8 cellular contexts compared by ENCODE assay signal in the genomic region with DNA sequence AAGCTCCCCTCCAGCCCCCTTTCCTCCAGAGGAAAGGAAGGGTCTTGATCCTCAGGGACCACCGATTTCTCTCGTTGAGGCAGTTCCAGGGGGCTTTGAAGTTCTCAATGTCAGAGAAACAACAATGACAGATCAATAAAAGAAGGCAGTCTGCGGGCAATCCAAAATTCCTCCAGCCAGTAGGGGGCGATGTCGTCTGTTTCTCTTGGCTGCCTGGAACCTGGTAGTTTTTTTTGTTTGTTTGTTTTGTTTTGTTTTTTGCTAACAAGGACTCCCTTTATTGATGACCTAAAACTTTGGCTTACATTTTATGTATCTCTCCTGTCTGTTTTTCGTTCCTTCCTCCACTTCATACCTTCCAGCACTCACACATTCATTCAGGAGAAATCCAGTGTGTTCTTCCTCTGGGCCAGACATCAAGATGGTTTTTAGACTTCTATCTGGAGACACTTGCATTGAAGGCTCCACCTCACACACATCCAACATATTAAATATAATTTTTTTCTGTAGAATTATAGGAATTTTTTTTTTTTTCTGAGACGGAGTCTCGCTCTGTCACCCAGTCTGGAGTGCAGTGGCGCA.
DNase-seq lines count a peak whose midpoint lies in the region; ATAC-seq, FAIRE-seq and TF ChIP-seq lines count a peak whose summit lies in the region.

No MANE protein-coding gene starts in this region.

- no peak overlapping the region for H2BK12ac ChIP-seq in mesenchymal stem cell (ENCODE audit: low read length in 2 of 2)

- no peak overlapping the region for H3K4me3 ChIP-seq in heart left ventricle
- H3K4me3 ChIP-seq in K562: no peak overlapping the region
- H3K4me3 ChIP-seq in mesenchymal stem cell (ENCODE audit: insufficient read depth in 1 of 2, low read depth in 1 of 2, low read length in 2 of 2): no peak overlapping the region

- no peak overlapping the region for H2AK5ac ChIP-seq in mesenchymal stem cell (ENCODE audit: low read length, severe bottlenecking)

- H4K8ac ChIP-seq in mesenchymal stem cell (ENCODE audit: low read length): no peak overlapping the region

- no peak overlapping the region for H3K14ac ChIP-seq in mesenchymal stem cell (ENCODE audit: low read length in 2 of 2)

- H4K91ac ChIP-seq in mesenchymal stem cell (ENCODE audit: low read length): no peak overlapping the region

- TF ChIP-seq POLR2A in heart left ventricle (IDR thresholded peaks at IDR 0.05) (no peak), K562 (conservative IDR thresholded peaks at IDR 0.05) (no peak)

- TF ChIP-seq RAD21 in K562 (CRISPR knock-in tag; conservative IDR thresholded peaks at IDR 0.05 in 1 of 2, IDR thresholded peaks at IDR 0.05 in 1 of 2): peak; percentile 43 to 69

- TF ChIP-seq CTCF in heart left ventricle (IDR thresholded peaks at IDR 0.05) (peak; percentile 53 to 81 (median 72)), K562 (IDR thresholded peaks at IDR 0.05 in 2 of 3, conservative IDR thresholded peaks at IDR 0.05 in 1 of 3; ENCODE audit: insufficient read depth in 2 of 3, low read depth in 1 of 3, low read length in 3 of 3) (peak; percentile 64 to 78 (median 69))

- DNase-seq in heart left ventricle (peak in 2 of 5 donors; percentile 17 to 36), Right ventricle myocardium inferior (ENCODE audit: missing footprints) (no peak), T-helper 9 cell (peak; percentile 78), K562 (ENCODE audit: extremely low read depth in 1 of 4, low spot score in 3 of 4) (peak; percentile 41 to 59 (median 50)), mesenchymal stem cell (peak; percentile 43), NCI-H510A (lab: John Stamatoyannopoulos, UW) (no peak), DMS153 treated with DMSO at 0.1 percent for 48 hours (lab: John Stamatoyannopoulos, UW; ENCODE audit: unreplicated experiment) (no peak)
- peak; percentile 48 to 67 for DNase-seq in stimulated activated CD8-positive, alpha-beta memory T cell treated with anti-CD3 and anti-CD28 coated beads, Interleukin-7, amount 100 ng/mL, for 4 hours (ENCODE audit: low read depth in 2 of 2)

- H3K4me2 ChIP-seq in K562 (ENCODE audit: insufficient read depth, low read length): no peak overlapping the region
- H3K4me2 ChIP-seq in mesenchymal stem cell (ENCODE audit: low read length, poor library complexity, severe bottlenecking): no peak overlapping the region

- H3K18ac ChIP-seq in mesenchymal stem cell (ENCODE audit: low read depth in 1 of 2, low read length in 2 of 2): no peak overlapping the region

- no peak overlapping the region for H2BK5ac ChIP-seq in mesenchymal stem cell (ENCODE audit: low read depth, low read length, poor library complexity, severe bottlenecking)

- H3K27ac ChIP-seq in heart left ventricle: no peak overlapping the region
- no peak overlapping the region for H3K27ac ChIP-seq in K562 (ENCODE audit: extremely low read depth, low read depth, low read length)
- H3K27ac ChIP-seq in mesenchymal stem cell (ENCODE audit: low read length, poor library complexity, severe bottlenecking): no peak overlapping the region

- no peak overlapping the region for H3K9ac ChIP-seq in K562 (ENCODE audit: insufficient read depth in 1 of 2, low read depth in 2 of 2, low read length in 2 of 2)
- no peak overlapping the region for H3K9ac ChIP-seq in mesenchymal stem cell (ENCODE audit: low read length)

- no peaks in the 10 kb centered on the region for H3K9me3 ChIP-seq in heart left ventricle
- H3K9me3 ChIP-seq in K562 (replicated peaks; ENCODE audit: control insufficient read depth, insufficient read depth, low read depth, low read length): no peaks in the 10 kb centered on the region
- H3K9me3 ChIP-seq in mesenchymal stem cell (ENCODE audit: control insufficient read depth, low read length): no peaks in the 10 kb centered on the region

- H2AFZ ChIP-seq in K562 (ENCODE audit: low read depth, low read length): 0 out of 2 replicates have a peak overlapping the region, but pooled peaks have one; percentile 55
- H2AFZ ChIP-seq in mesenchymal stem cell (ENCODE audit: low read depth, low read length): no peak overlapping the region

- H2BK15ac ChIP-seq in mesenchymal stem cell (ENCODE audit: low read depth, poor library complexity, severe bottlenecking): no peak overlapping the region

- no peak overlapping the region for H2BK120ac ChIP-seq in mesenchymal stem cell (ENCODE audit: low read depth, low read length)

- peaks cover 0 to 19% (median 3%) of the 10 kb centered on the region in 9 donors for H3K27me3 ChIP-seq in heart left ventricle
- H3K27me3 ChIP-seq in K562 (ENCODE audit: control insufficient read depth in 2 of 2, insufficient read depth in 2 of 2, low read length in 2 of 2): no peaks in the 10 kb centered on the region; a peak in 4 of 5 replicates
- peaks cover 37 to 45% of the 10 kb centered on the region in 2 experiments for H3K27me3 ChIP-seq in mesenchymal stem cell (ENCODE audit: control insufficient read depth in 1 of 2, insufficient read depth in 1 of 2, low read length in 2 of 2)

- H3K36me3 ChIP-seq in heart left ventricle (no peaks in the 10 kb centered on the region), K562 (ENCODE audit: control insufficient read depth, insufficient read depth, low read length) (no peaks in the 10 kb centered on the region), mesenchymal stem cell (ENCODE audit: control insufficient read depth in 1 of 2, insufficient read depth in 2 of 2, low read depth in 1 of 2, low read length in 2 of 2) (no peaks in the 10 kb centered on the region)

- no peak for TF ChIP-seq EP300 in K562 (IDR thresholded peaks at IDR 0.05; ENCODE audit: low read length)

- CTCF ChIA-PET in K562 (lab: Yijun Ruan, JAX; ENCODE audit: low intra/inter-chr PET ratio): interaction anchor here (0.6 kb wide), 1 partner anchor 1070 kb away, joined by 3 read pairs; no protein-coding TSS in a partner anchor

- no peaks in the 10 kb centered on the region for H3K79me1 ChIP-seq in mesenchymal stem cell (replicated peaks; ENCODE audit: low read length, poor library complexity, severe bottlenecking)

- ATAC-seq in heart left ventricle (no peak), Right ventricle myocardium inferior (no peak), K562 (peak; percentile 57; the same call in 2 of the 3 replicates)

- H3K79me2 ChIP-seq in K562 (ENCODE audit: control insufficient read depth, insufficient read depth, low read length): no peaks in the 10 kb centered on the region

- H3K9me1 ChIP-seq in K562 (ENCODE audit: control insufficient read depth, insufficient read depth, low read length): no peaks in the 10 kb centered on the region

- peak; percentile 73 for FAIRE-seq in K562 (lab: Jason Lieb, UNC)

- no peak overlapping the region for H3K4ac ChIP-seq in mesenchymal stem cell (ENCODE audit: low read depth in 1 of 2, low read length in 2 of 2)

- no peak overlapping the region for H3K23ac ChIP-seq in mesenchymal stem cell (ENCODE audit: low read length in 2 of 2)

- POLR2A ChIA-PET in K562 (lab: Yijun Ruan, JAX): interaction anchor here (0.6 kb wide), 1 partner anchor 22 kb away, joined by 5 read pairs; no protein-coding TSS in a partner anchor

- peaks cover 0 to 34% (median 0%) of the 10 kb centered on the region in 12 donors for H3K4me1 ChIP-seq in heart left ventricle
- H3K4me1 ChIP-seq in K562 (replicated peaks in 1 of 2; ENCODE audit: control insufficient read depth in 2 of 2, insufficient read depth in 2 of 2, low read length in 2 of 2): no peaks in the 10 kb centered on the region
- no peaks in the 10 kb centered on the region for H3K4me1 ChIP-seq in mesenchymal stem cell (ENCODE audit: control insufficient read depth, insufficient read depth, low read depth, low read length)

- WGBS in heart left ventricle, 4 donors: 48 to 52% (median 50%) methylated on average over 9 of the region's 9 CpGs
- 23% methylated on average over 9 of the region's 9 CpGs for WGBS in K562 (ENCODE audit: insufficient coverage, low coverage, missing lambda C conversion rate)
- WGBS in mesenchymal stem cell: 48% methylated on average over 9 of the region's 9 CpGs

- BruUV-seq in K562 (replicated peaks; lab: Mats Ljungman, UMichigan): no TSS peak

- H4K20me1 ChIP-seq in K562 (replicated peaks; ENCODE audit: control insufficient read depth, insufficient read depth, low read length): no peaks in the 10 kb centered on the region

- intact Hi-C loops in heart left ventricle (cut with DNase I) (loop anchor here in 6 of 10 donors (2.0 to 10.0 kb wide), 8 partner anchors 252 to 760 kb away; no protein-coding TSS in a partner anchor), Right ventricle myocardium inferior (cut with DNase I) (loop anchor here (5.0 kb wide), 2 partner anchors 252 to 733 kb away; no protein-coding TSS in a partner anchor), K562 (cut with micrococcal nuclease) (no loop called here)

- in situ Hi-C loops in K562 (cut with MboI): loop anchor here (25.0 kb wide), 1 partner anchor 758 kb away; no protein-coding TSS in a partner anchor

TF ChIP-seq in K562, 482 proteins besides CTCF, POLR2A, EP300 and RAD21:
- peak; percentile 40; the same call in 1 of the 2 replicates for TF ChIP-seq SMC3 (conservative IDR thresholded peaks at IDR 0.05; ENCODE audit: insufficient read depth, low read depth, low read length)
- TF ChIP-seq, protein P1, sequence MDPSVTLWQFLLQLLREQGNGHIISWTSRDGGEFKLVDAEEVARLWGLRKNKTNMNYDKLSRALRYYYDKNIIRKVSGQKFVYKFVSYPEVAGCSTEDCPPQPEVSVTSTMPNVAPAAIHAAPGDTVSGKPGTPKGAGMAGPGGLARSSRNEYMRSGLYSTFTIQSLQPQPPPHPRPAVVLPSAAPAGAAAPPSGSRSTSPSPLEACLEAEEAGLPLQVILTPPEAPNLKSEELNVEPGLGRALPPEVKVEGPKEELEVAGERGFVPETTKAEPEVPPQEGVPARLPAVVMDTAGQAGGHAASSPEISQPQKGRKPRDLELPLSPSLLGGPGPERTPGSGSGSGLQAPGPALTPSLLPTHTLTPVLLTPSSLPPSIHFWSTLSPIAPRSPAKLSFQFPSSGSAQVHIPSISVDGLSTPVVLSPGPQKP (CRISPR knock-in tag; IDR thresholded peaks at IDR 0.05): no peak
TF ChIP-seq in K562: peak in this region for 1.

Comparison
In these comparisons a context has a peak if more than half of its experiments do, and no peak if none do; other contexts are left out.
1. DNase-seq: peak in T-helper 9 cell (single experiment), K562 (4 of 4), mesenchymal stem cell (single experiment) and stimulated activated CD8-positive, alpha-beta memory T cell treated with anti-CD3 and anti-CD28 coated beads, Interleukin-7, amount 100 ng/mL, for 4 hours (2 of 2); none in Right ventricle myocardium inferior (single experiment), NCI-H510A (single experiment) and DMS153 treated with DMSO at 0.1 percent for 48 hours (single experiment).